8 cellular contexts compared by ENCODE assay signal in genomic region chr2:10720983-10721343, GRCh38. TPM values are rescaled to one million over a fixed set of nuclear protein-coding genes. Genes with fewer than 3 reads are reported as not detected.
DNase-seq lines count a peak whose midpoint lies in the region; ATAC-seq and TF ChIP-seq lines count a peak whose summit lies in the region.

No MANE protein-coding gene starts in this region.

- no peak for TF ChIP-seq POLR2A in body of pancreas (IDR thresholded peaks at IDR 0.05)

- peak; percentile 19 for ATAC-seq in body of pancreas

- H3K36me3 ChIP-seq in body of pancreas (replicated peaks in 1 of 2; ENCODE audit: insufficient read depth in 1 of 2, low read depth in 2 of 2) (no peaks in the 10 kb centered on the region), neutrophil (no peaks in the 10 kb centered on the region)

- TF ChIP-seq CTCF in GM12864 (IDR thresholded peaks at IDR 0.05; ENCODE audit: low read depth, low read length, missing control alignments) (no peak), HL-60 (IDR thresholded peaks at IDR 0.05; ENCODE audit: insufficient read depth, low read length) (no peak), body of pancreas (IDR thresholded peaks at IDR 0.05) (no peak), neutrophil (IDR thresholded peaks at IDR 0.05) (no peak)

- in situ Hi-C loops in ACHN (cut with HindIII; ENCODE audit: low pct_ligation_motif_present, low pct_unique_long_range_greater_than_20kb, low sequenced_read_pairs) = no loop called here

- no peak for DNase-seq in GM12864 (ENCODE audit: low read depth)
- DNase-seq in HL-60 (ENCODE audit: low read depth in 1 of 2, low spot score in 1 of 2) = no peak
- DNase-seq in body of pancreas = no peak
- DNase-seq in C1 segment of cervical spinal cord (lab: John Stamatoyannopoulos, UW) = no peak
- no peak for DNase-seq in LoVo (ENCODE audit: low spot score)
- DNase-seq in ACHN = no peak
- DNase-seq in cortex of kidney (lab: John Stamatoyannopoulos, UW) = no peak

- 2 to 8% methylated on average over 7 to 28 of the region's 28 CpGs for WGBS in body of pancreas, 2 donors

- peaks cover 38% of the 10 kb centered on the region for H3K27me3 ChIP-seq in HL-60 (ENCODE audit: insufficient read depth, poor library complexity, severe bottlenecking)
- H3K27me3 ChIP-seq in body of pancreas = peaks cover 0 to 25% of the 10 kb centered on the region in 2 donors
- peaks cover 63% of the 10 kb centered on the region for H3K27me3 ChIP-seq in neutrophil

- intact Hi-C loops in body of pancreas (cut with DNase I) = no loop called here

- H3K9me3 ChIP-seq in body of pancreas = no peaks in the 10 kb centered on the region
- H3K9me3 ChIP-seq in neutrophil = no peaks in the 10 kb centered on the region

- H3K4me3 ChIP-seq in GM12864 (ENCODE audit: low read depth, low read length) (peak overlapping the region; percentile 50), HL-60 (replicated peaks; ENCODE audit: insufficient read depth, low read length) (peak overlapping the region; percentile 84), body of pancreas (peak overlapping the region in 1 of 2 donors; percentile 29), neutrophil (ENCODE audit: low read depth in 1 of 2, low read length in 1 of 2) (peak overlapping the region; percentile 27 to 57)

- H3K27ac ChIP-seq in HL-60 (replicated peaks) = no peak overlapping the region
- H3K27ac ChIP-seq in body of pancreas = peak overlapping the region in 1 of 4 donors; percentile 12
- no peak overlapping the region for H3K27ac ChIP-seq in neutrophil

- peaks cover 17% of the 10 kb centered on the region for H3K4me1 ChIP-seq in body of pancreas
- H3K4me1 ChIP-seq in neutrophil (ENCODE audit: control insufficient read depth in 1 of 2, insufficient read depth in 1 of 2, low read depth in 1 of 2, low read length in 1 of 2) = peaks cover 32 to 33% of the 10 kb centered on the region in 2 experiments

RNA-seq across cellular contexts. Expression of gene ATP6V1C2, which starts 0.5 kb away (rescaled TPM):
- total RNA-seq in body of pancreas = under 1 TPM in 1 of 2 donors, not detected in 1; 0.66 TPM

RNA-seq across cellular contexts. Expression of gene NOL10, which starts 31.2 kb away (rescaled TPM):
- 10 to 100 TPM; 13.0 to 14.8 TPM for total RNA-seq in body of pancreas
